In genomic region chr1:40723196-40723955, GRCh38 we compare ENCODE assay signal across 22 cellular contexts. TPM values are rescaled to one million over a fixed set of nuclear protein-coding genes. Genes with fewer than 3 reads are reported as not detected.
DNase-seq lines count a peak whose midpoint lies in the region; ATAC-seq and TF ChIP-seq lines count a peak whose summit lies in the region.
"Had no signal": no experiment of that assay in that cellular context is flagged by ENCODE, and none has a peak within 500 bp of the region (broad histone marks: within the 10 kb centered on the region; RNA-seq: fewer than 3 reads in every experiment).

No MANE protein-coding gene starts in this region.

- H3K4me3 Mint-ChIP-seq in brain (no peak overlapping the region), mesothelial cell of epicardium (no peak overlapping the region)
- H3K4me3 Mint-ChIP-seq in CD4-positive, alpha-beta T cell: no peak overlapping the region
- no peak overlapping the region for H3K4me3 Mint-ChIP-seq in stimulated activated memory B cell treated with anti-CD40 and anti-IgM and Interleukin-4, amounts not matched to agents 10 μg/mL and 1 μg/mL and 100 μg/mL, for 72 hours
- H3K4me3 Mint-ChIP-seq: activated CD4-positive, alpha-beta T cell treated with anti-CD3 and anti-CD28 coated beads, Interleukin-2, amount 10 ng/mL, durations not matched to agents 24 days and 14 days; activated naive CD8-positive, alpha-beta T cell; stimulated activated naive B cell treated with anti-CD40 and anti-IgM and Interleukin-4, amounts not matched to agents 10 μg/mL and 1 μg/mL and 100 μg/mL, for 72 hours had no signal

- H3K4me1 ChIP-seq in PC-3 (ENCODE audit: insufficient read depth, low read length) (no peaks in the 10 kb centered on the region), thymus (ENCODE audit: control insufficient read depth, insufficient read depth, low read length) (peaks cover 3% of the 10 kb centered on the region)
- H3K4me1 ChIP-seq: testis had no signal

- H4K20me1 ChIP-seq in PC-3 (ENCODE audit: low read length): no peaks in the 10 kb centered on the region; the same call in 1 of the 2 replicates

- DNase-seq in PC-3 (peak; percentile 17), mesothelial cell of epicardium (ENCODE audit: low spot score in 2 of 2, unreplicated experiment in 2 of 2) (no peak), lower leg skin (ENCODE audit: low spot score in 2 of 2) (no peak)
- DNase-seq in CD4-positive, alpha-beta T cell: no peak
- DNase-seq: activated CD4-positive, alpha-beta T cell treated with anti-CD3 and anti-CD28 coated beads, Interleukin-2, amount 10 ng/mL, durations not matched to agents 24 days and 14 days; cerebellar nuclear complex; COR-L47; DMS79; KBM-7; left cardiac atrium; NCI-H774; stimulated activated CD4-positive, alpha-beta T cell treated with anti-CD3 and anti-CD28 coated beads, Interleukin-2, amount 100 ng/mL, for 24 hours; stimulated activated naive B cell treated with anti-CD40 and anti-IgM and Interleukin-4, amounts not matched to agents 10 μg/mL and 1 μg/mL and 100 μg/mL, for 72 hours; SW 1271; testis had no signal

- H3K4me3 ChIP-seq in PC-3 (ENCODE audit: low read length) (no peak overlapping the region), thymus (ENCODE audit: low read length) (no peak overlapping the region), lower leg skin (ENCODE audit: low read depth, poor library complexity, severe bottlenecking) (no peak overlapping the region)
- H3K4me3 ChIP-seq: ascending aorta, skin epidermis, testis had no signal

- H3K4me1 Mint-ChIP-seq in brain (peaks cover 50% of the 10 kb centered on the region), mesothelial cell of epicardium (peaks cover 40% of the 10 kb centered on the region)
- H3K4me1 Mint-ChIP-seq in CD4-positive, alpha-beta T cell (ENCODE audit: low read depth): peaks cover 60% of the 10 kb centered on the region
- H3K4me1 Mint-ChIP-seq in stimulated activated memory B cell treated with anti-CD40 and anti-IgM and Interleukin-4, amounts not matched to agents 10 μg/mL and 1 μg/mL and 100 μg/mL, for 72 hours: peaks cover 60% of the 10 kb centered on the region

- H3K9me3 Mint-ChIP-seq in brain (no peaks in the 10 kb centered on the region), mesothelial cell of epicardium (no peaks in the 10 kb centered on the region)
- no peaks in the 10 kb centered on the region for H3K9me3 Mint-ChIP-seq in CD4-positive, alpha-beta T cell
- H3K9me3 Mint-ChIP-seq in stimulated activated memory B cell treated with anti-CD40 and anti-IgM and Interleukin-4, amounts not matched to agents 10 μg/mL and 1 μg/mL and 100 μg/mL, for 72 hours: no peaks in the 10 kb centered on the region
- H3K9me3 Mint-ChIP-seq: activated CD4-positive, alpha-beta T cell treated with anti-CD3 and anti-CD28 coated beads, Interleukin-2, amount 10 ng/mL, durations not matched to agents 24 days and 14 days; stimulated activated naive B cell treated with anti-CD40 and anti-IgM and Interleukin-4, amounts not matched to agents 10 μg/mL and 1 μg/mL and 100 μg/mL, for 72 hours had no signal

- WGBS in thymus: 96% methylated on average over 8 of the region's 8 CpGs
- 76 to 81% methylated on average over 8 of the region's 8 CpGs for WGBS in lower leg skin, 2 donors

- no TSS peak for BruUV-seq in PC-3 (replicated peaks; lab: Mats Ljungman, UMichigan)

- H3K4me2 ChIP-seq in PC-3 (ENCODE audit: low read length): no peak overlapping the region

- H3K27me3 Mint-ChIP-seq in brain (no peaks in the 10 kb centered on the region), mesothelial cell of epicardium (ENCODE audit: low read depth) (no peaks in the 10 kb centered on the region)
- no peaks in the 10 kb centered on the region for H3K27me3 Mint-ChIP-seq in CD4-positive, alpha-beta T cell
- no peaks in the 10 kb centered on the region for H3K27me3 Mint-ChIP-seq in stimulated activated memory B cell treated with anti-CD40 and anti-IgM and Interleukin-4, amounts not matched to agents 10 μg/mL and 1 μg/mL and 100 μg/mL, for 72 hours
- H3K27me3 Mint-ChIP-seq: activated CD4-positive, alpha-beta T cell treated with anti-CD3 and anti-CD28 coated beads, Interleukin-2, amount 10 ng/mL, durations not matched to agents 24 days and 14 days; activated naive CD8-positive, alpha-beta T cell; stimulated activated naive B cell treated with anti-CD40 and anti-IgM and Interleukin-4, amounts not matched to agents 10 μg/mL and 1 μg/mL and 100 μg/mL, for 72 hours had no signal

- H3K27me3 ChIP-seq in PC-3 (ENCODE audit: low read length) (no peaks in the 10 kb centered on the region), thymus (ENCODE audit: control insufficient read depth, insufficient read depth) (no peaks in the 10 kb centered on the region)
- H3K27me3 ChIP-seq in CD4-positive, alpha-beta T cell (ENCODE audit: control insufficient read depth, insufficient read depth, low read length): no peaks in the 10 kb centered on the region
- H3K27me3 ChIP-seq: ascending aorta, testis had no signal

- H3K9me2 ChIP-seq in PC-3 (replicated peaks; ENCODE audit: low read length): no peaks in the 10 kb centered on the region

- CTCF ChIA-PET in PC-3 (lab: Charles Lee): interaction anchor here (0.5 to 0.7 kb wide), 2 partner anchors 31 to 245 kb away, joined by 3 read pairs; no protein-coding TSS in a partner anchor
- CTCF ChIA-PET in CD4-positive, alpha-beta T cell (lab: Charles Lee): interaction anchor here (1.4 kb wide), 1 partner anchor 51 kb away, joined by 3 read pairs; no protein-coding TSS in a partner anchor

- H3K9me3 ChIP-seq in PC-3 (ENCODE audit: low read length) (no peaks in the 10 kb centered on the region), thymus (ENCODE audit: control insufficient read depth) (no peaks in the 10 kb centered on the region)
- H3K9me3 ChIP-seq in CD4-positive, alpha-beta T cell (ENCODE audit: control insufficient read depth, low read length): no peaks in the 10 kb centered on the region
- H3K9me3 ChIP-seq: ascending aorta, testis had no signal

- H3K79me2 ChIP-seq in PC-3 (ENCODE audit: low read length): peaks cover 77% of the 10 kb centered on the region

- ATAC-seq in PC-3: no peak
- ATAC-seq in GM18870 (IDR thresholded peaks at IDR 0.05; ENCODE audit: unreplicated experiment): no peak
- ATAC-seq in CD4-positive, alpha-beta T cell (ENCODE audit: poor library complexity): no peak
- ATAC-seq in stimulated activated memory B cell treated with anti-CD40 and anti-IgM and Interleukin-4, amounts not matched to agents 10 μg/mL and 1 μg/mL and 100 μg/mL, for 72 hours: no peak
- ATAC-seq: left cardiac atrium; stimulated activated naive B cell treated with anti-CD40 and anti-IgM and Interleukin-4, amounts not matched to agents 10 μg/mL and 1 μg/mL and 100 μg/mL, for 72 hours had no signal

- intact Hi-C loops in PC-3 (cut with micrococcal nuclease) (no loop called here), lower leg skin (cut with DNase I; ENCODE audit: low total_unique reads) (no loop called here)
- intact Hi-C loops in CD4-positive, alpha-beta T cell (cut with DNase I, micrococcal nuclease): no loop called here

- H3K27ac ChIP-seq in PC-3 (ENCODE audit: low read length): no peak overlapping the region
- H3K27ac ChIP-seq in thymus (ENCODE audit: low read depth): peak overlapping the region; percentile 31
- no peak overlapping the region for H3K27ac ChIP-seq in CD4-positive, alpha-beta T cell (ENCODE audit: low read depth, low read length)
- H3K27ac ChIP-seq: ascending aorta, skin epidermis, testis had no signal

- H3K36me3 Mint-ChIP-seq in brain: peaks cover 42% of the 10 kb centered on the region
- H3K36me3 Mint-ChIP-seq in mesothelial cell of epicardium: peaks cover 10% of the 10 kb centered on the region
- H3K36me3 Mint-ChIP-seq in CD4-positive, alpha-beta T cell (ENCODE audit: low read depth): peaks cover 25% of the 10 kb centered on the region
- peaks cover 13% of the 10 kb centered on the region for H3K36me3 Mint-ChIP-seq in stimulated activated memory B cell treated with anti-CD40 and anti-IgM and Interleukin-4, amounts not matched to agents 10 μg/mL and 1 μg/mL and 100 μg/mL, for 72 hours

- TF ChIP-seq CTCF in PC-3 (conservative IDR thresholded peaks at IDR 0.05; ENCODE audit: low read depth, low read length) (no peak), brain (conservative IDR thresholded peaks at IDR 0.05) (no peak), mesothelial cell of epicardium (IDR thresholded peaks at IDR 0.05; ENCODE audit: unreplicated experiment) (no peak), lower leg skin (IDR thresholded peaks at IDR 0.05) (no peak)
- TF ChIP-seq CTCF in CD4-positive, alpha-beta T cell (IDR thresholded peaks at IDR 0.05): no peak

- H3F3A ChIP-seq in PC-3 (ENCODE audit: low read length, unreplicated experiment): no peaks in the 10 kb centered on the region

- no peak overlapping the region for H3K9ac ChIP-seq in PC-3 (ENCODE audit: low read length)

- no peak overlapping the region for H2AFZ ChIP-seq in PC-3 (ENCODE audit: low read length)

- TF ChIP-seq POLR2A in lower leg skin (IDR thresholded peaks at IDR 0.05): no peak

- H3K27ac Mint-ChIP-seq in brain (peak overlapping the region in 4 of 5 experiments; percentile 24 to 78 (median 43)), mesothelial cell of epicardium (peak overlapping the region; percentile 52)
- no peak overlapping the region for H3K27ac Mint-ChIP-seq in CD4-positive, alpha-beta T cell
- H3K27ac Mint-ChIP-seq in stimulated activated memory B cell treated with anti-CD40 and anti-IgM and Interleukin-4, amounts not matched to agents 10 μg/mL and 1 μg/mL and 100 μg/mL, for 72 hours: no peak overlapping the region
- H3K27ac Mint-ChIP-seq: activated CD4-positive, alpha-beta T cell treated with anti-CD3 and anti-CD28 coated beads, Interleukin-2, amount 10 ng/mL, durations not matched to agents 24 days and 14 days; activated naive CD8-positive, alpha-beta T cell had no signal

- POLR2A ChIA-PET in PC-3 (lab: Charles Lee; ENCODE audit: unreplicated experiment): no interaction called here
- POLR2A ChIA-PET in CD4-positive, alpha-beta T cell (lab: Charles Lee): interaction anchor here (0.6 to 5.7 kb wide), 3 partner anchors 15 to 295 kb away, joined by 3 to 33 read pairs (median 4); partner anchors contain the start of gene NFYC

- H3K36me3 ChIP-seq in PC-3 (ENCODE audit: low read depth, low read length) (no peaks in the 10 kb centered on the region), thymus (ENCODE audit: control insufficient read depth, insufficient read depth) (peaks cover 6% of the 10 kb centered on the region)
- H3K36me3 ChIP-seq: ascending aorta had no signal

RNA-seq across cellular contexts. Expression of gene NFYC, which starts 31.9 kb away (rescaled TPM):
- 49.4 and 52.6 TPM in 2 replicates for total RNA-seq in PC-3 (2014; rRNA removed)
- 88.3 TPM for polyA plus RNA-seq in brain (ENCODE audit: insufficient read depth, low read depth, low replicate concordance)
- total RNA-seq in mesothelial cell of epicardium: 91.0 to 101 TPM (median 91.2 TPM) in 3 replicates
- 39.1 TPM for polyA plus RNA-seq in thymus
- total RNA-seq in lower leg skin: 10 to 100 TPM; 53.3 to 94.4 (median 68.0) TPM
- 10 to 100 TPM; 28.6 to 35.2 TPM for total RNA-seq in CD4-positive, alpha-beta T cell

RNA-seq across cellular contexts. Expression of gene RIMS3, which starts 57.9 kb away (rescaled TPM):
- total RNA-seq in PC-3 (2014; rRNA removed): 2.9 and 4.2 TPM in 2 replicates
- 135 TPM for polyA plus RNA-seq in brain (ENCODE audit: insufficient read depth, low read depth, low replicate concordance)
- total RNA-seq in mesothelial cell of epicardium: 12.5 to 13.0 TPM (median 12.9 TPM) in 3 replicates
- polyA plus RNA-seq in thymus: 2.1 TPM
- 1 to 10 TPM; 2.7 to 4.0 (median 3.0) TPM for total RNA-seq in lower leg skin
- total RNA-seq in CD4-positive, alpha-beta T cell: 1 to 10 TPM in 1 of 2 experiments, under 1 TPM in 1; 0.99 to 1.1 TPM

Comparison
In these comparisons a context has a peak if more than half of its experiments do, and no peak if none do; other contexts are left out.
1. H3K27ac Mint-ChIP-seq: peak in brain (4 of 5) and mesothelial cell of epicardium (single experiment); none in CD4-positive, alpha-beta T cell (single experiment) and stimulated activated memory B cell treated with anti-CD40 and anti-IgM and Interleukin-4, amounts not matched to agents 10 μg/mL and 1 μg/mL and 100 μg/mL, for 72 hours (single experiment).